11 cellular contexts compared by ENCODE assay signal in genomic region chr5:150464554-150465012, GRCh38. TPM values are rescaled to one million over a fixed set of nuclear protein-coding genes. Genes with fewer than 3 reads are reported as not detected.
DNase-seq lines count a peak whose midpoint lies in the region; ATAC-seq, FAIRE-seq and TF ChIP-seq lines count a peak whose summit lies in the region.
"Had no signal": no experiment of that assay in that cellular context is flagged by ENCODE, and none has a peak within 500 bp of the region (broad histone marks: within the 10 kb centered on the region; RNA-seq: fewer than 3 reads in every experiment).

No MANE protein-coding gene starts in this region.

- no peak overlapping the region for H3K14ac ChIP-seq in H1 (ENCODE audit: insufficient read length)

- H3K27ac ChIP-seq in HUES6 (ENCODE audit: low read depth, low read length), result peak overlapping the region; percentile 36; the same call in 1 of the 2 replicates
- H3K27ac ChIP-seq in H1 (ENCODE audit: low read depth, low read length), result no peak overlapping the region

- no peak overlapping the region for H3K56ac ChIP-seq in H1 (replicated peaks; ENCODE audit: insufficient read length, low read depth, low read length)

- peak overlapping the region; percentile 35; the same call in 1 of the 2 replicates for H2BK12ac ChIP-seq in H1 (ENCODE audit: low read depth, low read length)

- H2BK15ac ChIP-seq in H1 (ENCODE audit: low read length), result no peak overlapping the region

- H2AFZ ChIP-seq in H1 (ENCODE audit: low read length), result peak overlapping the region; percentile 82

- H3K4me2 ChIP-seq in H1 (ENCODE audit: insufficient read depth in 1 of 2, low read depth in 2 of 2, low read length in 2 of 2) (0 out of 4 replicates have a peak overlapping the region, but pooled peaks of 1 of the 2 experiments have one; percentile 10), skeletal muscle satellite cell (ENCODE audit: low read length) (no peak overlapping the region)

- no peaks in the 10 kb centered on the region for H3K79me2 ChIP-seq in H1 (ENCODE audit: control insufficient read depth in 1 of 2, insufficient read depth in 2 of 2, low read length in 2 of 2)

- no peak overlapping the region for H3K4ac ChIP-seq in H1 (replicated peaks; ENCODE audit: insufficient read length, low read depth, low read length)

- no peaks in the 10 kb centered on the region for H3K9me3 Mint-ChIP-seq in activated CD8-positive, alpha-beta T cell treated with anti-CD3 and anti-CD28 coated beads, Interleukin-2, amount 10 ng/mL, durations not matched to agents 7 days and 5 days (ENCODE audit: insufficient read depth)
- H3K9me3 Mint-ChIP-seq: activated naive CD8-positive, alpha-beta T cell treated with anti-CD3 and anti-CD28 coated beads, Interleukin-2, amount 50 U/mL, for 24 hours had no signal

- H3K9me3 ChIP-seq in HUES6 (ENCODE audit: control insufficient read depth, insufficient read depth, low read depth, low read length), result no peaks in the 10 kb centered on the region
- H3K9me3 ChIP-seq in H1 (ENCODE audit: insufficient read depth in 2 of 2, low read depth in 1 of 2, low read length in 1 of 2), result no peaks in the 10 kb centered on the region
- H3K9me3 ChIP-seq in skeletal muscle satellite cell (replicated peaks; ENCODE audit: low read length), result no peaks in the 10 kb centered on the region

- H3K27me3 ChIP-seq in HUES6 (ENCODE audit: control insufficient read depth, insufficient read depth, low read length) (no peaks in the 10 kb centered on the region), H1 (replicated peaks in 1 of 4; ENCODE audit: control insufficient read depth in 3 of 4, extremely low read depth in 1 of 4, insufficient read depth in 3 of 4, low read length in 3 of 4) (no peaks in the 10 kb centered on the region), skeletal muscle satellite cell (ENCODE audit: control insufficient read depth, insufficient read depth, low read length) (no peaks in the 10 kb centered on the region)

- H3K27ac Mint-ChIP-seq in activated CD8-positive, alpha-beta T cell treated with anti-CD3 and anti-CD28 coated beads, Interleukin-2, amount 10 ng/mL, durations not matched to agents 7 days and 5 days, result no peak overlapping the region
- H3K27ac Mint-ChIP-seq: activated naive CD8-positive, alpha-beta T cell treated with anti-CD3 and anti-CD28 coated beads, Interleukin-2, amount 50 U/mL, for 24 hours had no signal

- peak overlapping the region; percentile 93 for H3K18ac ChIP-seq in H1 (ENCODE audit: extremely low read depth, low read length)

- peak overlapping the region; percentile 42 for H4K5ac ChIP-seq in H1 (ENCODE audit: insufficient read length, low read depth, low read length)

- H3K4me1 ChIP-seq in HUES6 (ENCODE audit: control insufficient read depth, insufficient read depth, low read length) (peaks cover 46% of the 10 kb centered on the region), H1 (replicated peaks in 1 of 4; ENCODE audit: control insufficient read depth in 3 of 4, insufficient read depth in 4 of 4, low read length in 3 of 4) (peaks cover 3 to 24% (median 14%) of the 10 kb centered on the region in 4 experiments), skeletal muscle satellite cell (ENCODE audit: control insufficient read depth, insufficient read depth, low read length) (peaks cover 23% of the 10 kb centered on the region)

- no peaks in the 10 kb centered on the region for H3K36me3 Mint-ChIP-seq in activated CD8-positive, alpha-beta T cell treated with anti-CD3 and anti-CD28 coated beads, Interleukin-2, amount 10 ng/mL, durations not matched to agents 7 days and 5 days (ENCODE audit: low read depth)

- no peaks in the 10 kb centered on the region for H3K36me3 ChIP-seq in HUES6 (ENCODE audit: control insufficient read depth, insufficient read depth, low read length)
- no peaks in the 10 kb centered on the region for H3K36me3 ChIP-seq in H1 (ENCODE audit: control insufficient read depth in 2 of 4, insufficient read depth in 4 of 4, low read length in 3 of 4)
- H3K36me3 ChIP-seq in skeletal muscle satellite cell (ENCODE audit: insufficient read depth, low read length), result no peaks in the 10 kb centered on the region

- H3K4me3 ChIP-seq in HUES6 (ENCODE audit: low read depth, low read length) (no peak overlapping the region), H1 (ENCODE audit: extremely low read depth in 1 of 4, insufficient read depth in 2 of 4, low read depth in 3 of 4, low read length in 4 of 4) (no peak overlapping the region), skeletal muscle satellite cell (ENCODE audit: low read length) (no peak overlapping the region)

- no peaks in the 10 kb centered on the region for H3K79me1 ChIP-seq in H1 (ENCODE audit: low read depth, low read length)

- TF ChIP-seq EP300 in H1 (IDR thresholded peaks at IDR 0.05; ENCODE audit: borderline replicate concordance in 1 of 2, low read depth in 2 of 2, low read length in 2 of 2), result no peak

- DNase-seq in H1 (ENCODE audit: low read depth in 1 of 2, low spot score in 2 of 2) (peak in 1 of 2 experiments; percentile 59), left lobe of liver (ENCODE audit: low spot score) (peak; percentile 81), NCI-H524 (lab: John Stamatoyannopoulos, UW) (no peak), RKO (ENCODE audit: low spot score) (no peak)
- no peak for DNase-seq in activated CD8-positive, alpha-beta T cell treated with anti-CD3 and anti-CD28 coated beads, Interleukin-2, amount 10 ng/mL, durations not matched to agents 7 days and 5 days
- DNase-seq: activated naive CD8-positive, alpha-beta T cell treated with anti-CD3 and anti-CD28 coated beads, Interleukin-2, amount 50 U/mL, for 24 hours; NCI-H774 had no signal

- H3K27me3 Mint-ChIP-seq in activated CD8-positive, alpha-beta T cell treated with anti-CD3 and anti-CD28 coated beads, Interleukin-2, amount 10 ng/mL, durations not matched to agents 7 days and 5 days (ENCODE audit: low read depth), result no peaks in the 10 kb centered on the region
- H3K27me3 Mint-ChIP-seq: activated naive CD8-positive, alpha-beta T cell treated with anti-CD3 and anti-CD28 coated beads, Interleukin-2, amount 50 U/mL, for 24 hours had no signal

- H2BK20ac ChIP-seq in H1 (ENCODE audit: low read length), result peak overlapping the region; percentile 90; the same call in 1 of the 2 replicates

- H3K4me3 Mint-ChIP-seq in activated CD8-positive, alpha-beta T cell treated with anti-CD3 and anti-CD28 coated beads, Interleukin-2, amount 10 ng/mL, durations not matched to agents 7 days and 5 days, result no peak overlapping the region
- H3K4me3 Mint-ChIP-seq: activated naive CD8-positive, alpha-beta T cell treated with anti-CD3 and anti-CD28 coated beads, Interleukin-2, amount 50 U/mL, for 24 hours had no signal

- H2BK120ac ChIP-seq in H1 (replicated peaks; ENCODE audit: low read depth, low read length), result no peak overlapping the region

- WGBS in H1 (ENCODE audit: extremely low coverage in 1 of 2, insufficient coverage in 1 of 2, insufficient read length in 1 of 2, insufficient replicate concordance in 2 of 2, low coverage in 1 of 2, low lambda C conversion rate in 2 of 2, missing lambda C conversion rate in 1 of 2), 2 experiments, result 74% methylated on average over 6 of the region's 6 CpGs; no CpG with 5 or more reads in 1 of the 2 experiments

- H3K23me2 ChIP-seq in H1 (ENCODE audit: low read depth, low read length), result no peaks in the 10 kb centered on the region

- ATAC-seq in left lobe of liver, result peak; percentile 93
- no peak for ATAC-seq in HG03521 (IDR thresholded peaks at IDR 0.05; ENCODE audit: unreplicated experiment)
- ATAC-seq in activated CD8-positive, alpha-beta T cell treated with anti-CD3 and anti-CD28 coated beads, Interleukin-2, amount 10 ng/mL, durations not matched to agents 7 days and 5 days, result no peak
- ATAC-seq: activated naive CD8-positive, alpha-beta T cell treated with anti-CD3 and anti-CD28 coated beads, Interleukin-2, amount 50 U/mL, for 24 hours had no signal

- no peaks in the 10 kb centered on the region for H4K20me1 ChIP-seq in H1 (replicated peaks in 1 of 2; ENCODE audit: control insufficient read depth in 1 of 2, insufficient read depth in 2 of 2, low read length in 2 of 2)

- peak overlapping the region; percentile 71; the same call in 1 of the 2 replicates for H2BK5ac ChIP-seq in H1 (ENCODE audit: low read depth, low read length)

- no peak overlapping the region for H4K91ac ChIP-seq in H1 (replicated peaks; ENCODE audit: insufficient read length, low read length)

- TF ChIP-seq RAD21 in H1 (IDR thresholded peaks at IDR 0.05 in 1 of 2, conservative IDR thresholded peaks at IDR 0.05 in 1 of 2; ENCODE audit: low read depth in 2 of 2, low read length in 2 of 2), result no peak

- H2AK5ac ChIP-seq in H1 (ENCODE audit: low read depth, low read length), result no peak overlapping the region

- H3K9ac ChIP-seq in HUES6 (ENCODE audit: low read length), result peak overlapping the region; percentile 43
- H3K9ac ChIP-seq in H1 (replicated peaks in 1 of 4; ENCODE audit: extremely low read depth in 1 of 4, low read depth in 3 of 4, low read length in 3 of 4), result no peak overlapping the region
- peak overlapping the region; percentile 37 for H3K9ac ChIP-seq in skeletal muscle satellite cell (ENCODE audit: low read depth, low read length)

- TF ChIP-seq CTCF in H1 (IDR thresholded peaks at IDR 0.05; ENCODE audit: control extremely low read depth in 1 of 3, insufficient read depth in 1 of 3, low read depth in 1 of 3, low read length in 3 of 3), result no peak

- POLR2A ChIA-PET in H1 (lab: Charles Lee; ENCODE audit: partially characterized antibody), result interaction anchor here (0.7 to 2.8 kb wide), 15 partner anchors 9 to 235 kb away, joined by 3 to 21 read pairs (median 4); partner anchors contain the start of genes RBM22 and RPS14
- POLR2A ChIA-PET in activated CD8-positive, alpha-beta T cell treated with anti-CD3 and anti-CD28 coated beads, Interleukin-2, amount 10 ng/mL, durations not matched to agents 7 days and 5 days (lab: Charles Lee), result no interaction called here

- FAIRE-seq in H1 (lab: Jason Lieb, UNC), result no peak
- FAIRE-seq: islet of Langerhans had no signal

- TF ChIP-seq POLR2A in H1 (IDR thresholded peaks at IDR 0.05; ENCODE audit: control extremely low read depth in 1 of 2, low read depth in 2 of 2, low read length in 2 of 2), result peak in 1 of 2 experiments; percentile 48; a peak in 2 of 3 replicates

- peaks cover 18% of the 10 kb centered on the region for H3K4me1 Mint-ChIP-seq in activated CD8-positive, alpha-beta T cell treated with anti-CD3 and anti-CD28 coated beads, Interleukin-2, amount 10 ng/mL, durations not matched to agents 7 days and 5 days (ENCODE audit: low read depth)

- CTCF ChIA-PET in H1 (lab: Charles Lee; ENCODE audit: partially characterized antibody), result interaction anchor here (0.5 to 13.5 kb wide), 17 partner anchors 9 to 958 kb away, joined by 3 to 209 read pairs (median 4); partner anchors contain the start of gene RPS14
- CTCF ChIA-PET in activated CD8-positive, alpha-beta T cell treated with anti-CD3 and anti-CD28 coated beads, Interleukin-2, amount 10 ng/mL, durations not matched to agents 7 days and 5 days (lab: Charles Lee), result interaction anchor here (1.3 kb wide), 1 partner anchor 14 kb away, joined by 3 read pairs; no protein-coding TSS in a partner anchor

- no peak overlapping the region for H3K23ac ChIP-seq in H1 (ENCODE audit: insufficient read length)

- no peak overlapping the region; the same call in 1 of the 2 replicates for H4K8ac ChIP-seq in H1 (ENCODE audit: extremely low read depth, insufficient read depth, low read length)

RNA-seq across cellular contexts. Expression of gene RPS14, which starts 15.0 kb away (rescaled TPM):
- 2,548 and 2,599 TPM in 2 replicates for total RNA-seq in H1 (2021; fragmentation: NEBNext Ultra II Directional; extraction: Animal tissue kit (Norgen Biotek cat#: 25700))
- polyA plus RNA-seq in H1 (2011; rRNA removed), result 5,579 and 6,423 TPM in 2 replicates
- polyA plus RNA-seq in H1 (2011; cell fraction: cytosol; rRNA removed), result 6,153 TPM
- 2,076 TPM for polyA plus RNA-seq in H1 (2011; cell fraction: nucleus; rRNA removed)
- 3,315 to 4,827 TPM (median 4,072 TPM) in 4 replicates for polyA plus RNA-seq in H1 (2012, experiment 1 of 2)
- 7,349 TPM for polyA plus RNA-seq in H1 (2012, experiment 2 of 2)
- polyA plus RNA-seq in H1 (2013, experiment 1 of 2), result 3,849 TPM
- 4,074 TPM for polyA plus RNA-seq in H1 (2013, experiment 2 of 2)
- polyA minus RNA-seq in H1 (2011; rRNA and poly(A)+ RNA removed), result 913 and 940 TPM in 2 replicates
- polyA minus RNA-seq in H1 (2011; cell fraction: cytosol; rRNA and poly(A)+ RNA removed), result 455 TPM
- 375 TPM for polyA minus RNA-seq in H1 (2011; cell fraction: nucleus; rRNA and poly(A)+ RNA removed)
- 660 TPM for total RNA-seq in left lobe of liver
- 3,190 and 4,225 TPM in 2 replicates for total RNA-seq in skeletal muscle satellite cell (2012; rRNA removed)
- 1,000 to 10,000 TPM; 2,046 to 2,123 TPM for total RNA-seq in activated CD8-positive, alpha-beta T cell treated with anti-CD3 and anti-CD28 coated beads, Interleukin-2, amount 10 ng/mL, durations not matched to agents 7 days and 5 days

RNA-seq across cellular contexts. Expression of gene NDST1, which starts 43.3 kb away (rescaled TPM):
- total RNA-seq in H1 (2021; fragmentation: NEBNext Ultra II Directional; extraction: Animal tissue kit (Norgen Biotek cat#: 25700)), result 70.1 and 72.0 TPM in 2 replicates
- 27.0 and 37.7 TPM in 2 replicates for polyA plus RNA-seq in H1 (2011; rRNA removed)
- 21.2 TPM for polyA plus RNA-seq in H1 (2011; cell fraction: cytosol; rRNA removed)
- polyA plus RNA-seq in H1 (2011; cell fraction: nucleus; rRNA removed), result 50.8 TPM
- 28.7 to 34.5 TPM (median 31.7 TPM) in 4 replicates for polyA plus RNA-seq in H1 (2012, experiment 1 of 2)
- 30.3 TPM for polyA plus RNA-seq in H1 (2012, experiment 2 of 2)
- polyA plus RNA-seq in H1 (2013, experiment 1 of 2), result 30.1 TPM
- polyA plus RNA-seq in H1 (2013, experiment 2 of 2), result 32.9 TPM
- polyA minus RNA-seq in H1 (2011; rRNA and poly(A)+ RNA removed), result 41.4 and 47.8 TPM in 2 replicates
- polyA minus RNA-seq in H1 (2011; cell fraction: cytosol; rRNA and poly(A)+ RNA removed), result 32.1 TPM
- 37.9 TPM for polyA minus RNA-seq in H1 (2011; cell fraction: nucleus; rRNA and poly(A)+ RNA removed)
- total RNA-seq in left lobe of liver, result 63.7 TPM
- 51.2 and 52.4 TPM in 2 replicates for total RNA-seq in skeletal muscle satellite cell (2012; rRNA removed)
- under 1 TPM; 0.63 TPM for total RNA-seq in activated CD8-positive, alpha-beta T cell treated with anti-CD3 and anti-CD28 coated beads, Interleukin-2, amount 10 ng/mL, durations not matched to agents 7 days and 5 days

RNA-seq across cellular contexts. Expression of gene CD74, which starts 51.9 kb away (rescaled TPM):
- 45.9 and 48.6 TPM in 2 replicates for total RNA-seq in H1 (2021; fragmentation: NEBNext Ultra II Directional; extraction: Animal tissue kit (Norgen Biotek cat#: 25700))
- polyA plus RNA-seq in H1 (2011; rRNA removed), result 61.0 and 61.8 TPM in 2 replicates
- 32.2 TPM for polyA plus RNA-seq in H1 (2011; cell fraction: cytosol; rRNA removed)
- 47.9 TPM for polyA plus RNA-seq in H1 (2011; cell fraction: nucleus; rRNA removed)
- 52.7 to 98.5 TPM (median 93.0 TPM) in 4 replicates for polyA plus RNA-seq in H1 (2012, experiment 1 of 2)
- polyA plus RNA-seq in H1 (2012, experiment 2 of 2), result 84.1 TPM
- 152 TPM for polyA plus RNA-seq in H1 (2013, experiment 1 of 2)
- polyA plus RNA-seq in H1 (2013, experiment 2 of 2), result 192 TPM
- 25.9 and 26.9 TPM in 2 replicates for polyA minus RNA-seq in H1 (2011; rRNA and poly(A)+ RNA removed)
- 37.9 TPM for polyA minus RNA-seq in H1 (2011; cell fraction: cytosol; rRNA and poly(A)+ RNA removed)
- 26.2 TPM for polyA minus RNA-seq in H1 (2011; cell fraction: nucleus; rRNA and poly(A)+ RNA removed)
- 89.1 TPM for total RNA-seq in left lobe of liver
- 0.76 and 1.1 TPM in 2 replicates for total RNA-seq in skeletal muscle satellite cell (2012; rRNA removed)
- 100 to 1,000 TPM; 395 to 407 TPM for total RNA-seq in activated CD8-positive, alpha-beta T cell treated with anti-CD3 and anti-CD28 coated beads, Interleukin-2, amount 10 ng/mL, durations not matched to agents 7 days and 5 days

Comparison
In these comparisons a context has a peak if more than half of its experiments do, and no peak if none do; other contexts are left out.
1. H3K9ac ChIP-seq: peak in HUES6 (single experiment) and skeletal muscle satellite cell (single experiment); none in H1 (0 of 4).
2. RNA of gene NDST1, which starts 43.3 kb away (total RNA-seq): 70.1 to 72.0 TPM in H1 and 63.7 TPM in left lobe of liver (single experiment); 0.63 TPM in activated CD8-positive, alpha-beta T cell treated with anti-CD3 and anti-CD28 coated beads, Interleukin-2, amount 10 ng/mL, durations not matched to agents 7 days and 5 days; every median in the first group is over 10 times any median in the second.